13 cellular contexts compared by ENCODE assay signal in the genomic region with DNA sequence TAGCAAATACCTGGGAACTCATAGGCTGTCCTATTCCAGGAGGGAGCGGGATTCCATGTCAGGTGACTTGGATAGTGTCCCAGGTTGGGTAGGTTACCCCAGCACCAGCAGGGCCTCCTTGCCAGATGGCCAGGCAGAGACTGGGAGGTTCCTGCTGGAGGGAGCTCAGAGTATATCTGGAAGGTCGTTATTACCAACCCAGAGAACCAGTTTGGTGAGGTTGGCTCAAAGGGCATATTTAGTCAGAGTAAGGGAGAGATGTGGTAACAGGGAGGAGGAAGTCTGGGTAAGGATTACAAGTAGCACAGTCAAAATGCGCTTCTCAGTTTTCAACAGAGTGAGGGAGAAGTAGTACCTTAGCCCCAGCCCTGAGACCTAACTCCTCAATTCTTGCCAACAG. TPM values are rescaled to one million over a fixed set of nuclear protein-coding genes. Genes with fewer than 3 reads are reported as not detected.
DNase-seq lines count a peak whose midpoint lies in the region; ATAC-seq, FAIRE-seq and TF ChIP-seq lines count a peak whose summit lies in the region.
"Had no signal": no experiment of that assay in that cellular context is flagged by ENCODE, and none has a peak within 500 bp of the region (broad histone marks: within the 10 kb centered on the region; RNA-seq: fewer than 3 reads in every experiment).

No MANE protein-coding gene starts in this region.

- 16 to 57% methylated on average over 3 of the region's 3 CpGs for WGBS in sigmoid colon, 2 donors

- H3K36me3 Mint-ChIP-seq in naive thymus-derived CD4-positive, alpha-beta T cell, result no peaks in the 10 kb centered on the region
- H3K36me3 Mint-ChIP-seq: CD8-positive, alpha-beta memory T cell; natural killer cell treated with Interleukin-12 subunit alpha and Interleukin-12 subunit beta and Interleukin-15 and Interleukin-18, amount 100 ng/mL, for 72 hours had no signal

- POLR2A ChIA-PET in naive thymus-derived CD4-positive, alpha-beta T cell (lab: Charles Lee), result no interaction called here

- no peak overlapping the region for H3K4me3 ChIP-seq in bronchial epithelial cell (ENCODE audit: low read depth, low read length)
- H3K4me3 ChIP-seq in naive thymus-derived CD4-positive, alpha-beta T cell (ENCODE audit: low read length), result no peak overlapping the region
- no peak overlapping the region for H3K4me3 ChIP-seq in sigmoid colon
- H3K4me3 ChIP-seq: uterus had no signal

- peaks cover 0 to 5% (median 0%) of the 10 kb centered on the region in 11 donors for H3K9me3 Mint-ChIP-seq in naive thymus-derived CD4-positive, alpha-beta T cell
- H3K9me3 Mint-ChIP-seq: natural killer cell treated with Interleukin-12 subunit alpha and Interleukin-12 subunit beta and Interleukin-15 and Interleukin-18, amount 100 ng/mL, for 72 hours had no signal

- CTCF ChIA-PET in naive thymus-derived CD4-positive, alpha-beta T cell (lab: Charles Lee), result no interaction called here

- H3K4me1 ChIP-seq in naive thymus-derived CD4-positive, alpha-beta T cell (ENCODE audit: control insufficient read depth in 2 of 2, insufficient read depth in 2 of 2, low read length in 2 of 2), result no peaks in the 10 kb centered on the region
- H3K4me1 ChIP-seq in sigmoid colon, result peaks cover 0 to 12% (median 9%) of the 10 kb centered on the region in 4 donors
- H3K4me1 ChIP-seq: uterus had no signal

- DNase-seq in DMS53 (lab: John Stamatoyannopoulos, UW) (peak; percentile 96), MV-4-11 (lab: John Stamatoyannopoulos, UW) (peak; percentile 87), bronchial epithelial cell (ENCODE audit: low read depth) (peak; percentile 92), RKO (ENCODE audit: low spot score) (no peak), dedifferentiated amniotic fluid mesenchymal stem cell (ENCODE audit: extremely low spot score) (no peak), sigmoid colon (no peak)
- no peak for DNase-seq in naive thymus-derived CD4-positive, alpha-beta T cell
- DNase-seq: CD8-positive, alpha-beta memory T cell; cerebellar nuclear complex; uterus had no signal

- no peak overlapping the region for H3K27ac Mint-ChIP-seq in naive thymus-derived CD4-positive, alpha-beta T cell
- H3K27ac Mint-ChIP-seq: CD8-positive, alpha-beta memory T cell; natural killer cell treated with Interleukin-12 subunit alpha and Interleukin-12 subunit beta and Interleukin-15 and Interleukin-18, amount 100 ng/mL, for 72 hours had no signal

- TF ChIP-seq POLR2A in sigmoid colon (IDR thresholded peaks at IDR 0.05), result no peak

- H3K27ac ChIP-seq in naive thymus-derived CD4-positive, alpha-beta T cell (ENCODE audit: low read depth, low read length), result no peak overlapping the region
- no peak overlapping the region for H3K27ac ChIP-seq in sigmoid colon
- H3K27ac ChIP-seq: uterus had no signal

- no peak overlapping the region for H3K4me3 Mint-ChIP-seq in naive thymus-derived CD4-positive, alpha-beta T cell
- H3K4me3 Mint-ChIP-seq: CD8-positive, alpha-beta memory T cell; natural killer cell treated with Interleukin-12 subunit alpha and Interleukin-12 subunit beta and Interleukin-15 and Interleukin-18, amount 100 ng/mL, for 72 hours had no signal

- peak; percentile 92 for FAIRE-seq in bronchial epithelial cell (lab: Jason Lieb, UNC)
- FAIRE-seq: H54 had no signal

- H3K27me3 Mint-ChIP-seq in naive thymus-derived CD4-positive, alpha-beta T cell, result peaks cover 0 to 20% (median 5%) of the 10 kb centered on the region in 5 donors

- no peaks in the 10 kb centered on the region for H3K9me3 ChIP-seq in naive thymus-derived CD4-positive, alpha-beta T cell (ENCODE audit: control insufficient read depth in 2 of 3, low read length in 3 of 3)
- H3K9me3 ChIP-seq in sigmoid colon, result no peaks in the 10 kb centered on the region
- H3K9me3 ChIP-seq: uterus had no signal

- intact Hi-C loops in naive thymus-derived CD4-positive, alpha-beta T cell (cut with micrococcal nuclease), result no loop called here
- intact Hi-C loops in sigmoid colon (cut with DNase I), result no loop called here

- TF ChIP-seq CTCF in bronchial epithelial cell (IDR thresholded peaks at IDR 0.05; ENCODE audit: insufficient read depth, low read length, severe bottlenecking) (no peak), sigmoid colon (IDR thresholded peaks at IDR 0.05) (no peak)

- peak; percentile 10 for ATAC-seq in naive thymus-derived CD4-positive, alpha-beta T cell
- no peak for ATAC-seq in GM21526 (IDR thresholded peaks at IDR 0.05; ENCODE audit: low FRiP score, unreplicated experiment)

- no peaks in the 10 kb centered on the region for H3K4me1 Mint-ChIP-seq in naive thymus-derived CD4-positive, alpha-beta T cell
- H3K4me1 Mint-ChIP-seq: CD8-positive, alpha-beta memory T cell had no signal

- H3K27me3 ChIP-seq in bronchial epithelial cell (ENCODE audit: control insufficient read depth, insufficient read depth, low read length) (no peaks in the 10 kb centered on the region), sigmoid colon (no peaks in the 10 kb centered on the region)
- no peaks in the 10 kb centered on the region for H3K27me3 ChIP-seq in naive thymus-derived CD4-positive, alpha-beta T cell (ENCODE audit: control insufficient read depth in 2 of 2, insufficient read depth in 2 of 2, low read length in 2 of 2)
- H3K27me3 ChIP-seq: uterus had no signal

- no peaks in the 10 kb centered on the region for H3K36me3 ChIP-seq in bronchial epithelial cell (ENCODE audit: control insufficient read depth, insufficient read depth, low read length)
- H3K36me3 ChIP-seq in naive thymus-derived CD4-positive, alpha-beta T cell (ENCODE audit: control insufficient read depth in 2 of 3, insufficient read depth in 3 of 3, low read length in 3 of 3), result no peaks in the 10 kb centered on the region
- H3K36me3 ChIP-seq in sigmoid colon, result no peaks in the 10 kb centered on the region
- H3K36me3 ChIP-seq: uterus had no signal

- no peak for TF ChIP-seq EP300 in sigmoid colon (IDR thresholded peaks at IDR 0.05)

RNA-seq across cellular contexts. Expression of a gene that starts 53.3 kb away (rescaled TPM):
- 1.6 and 3.2 TPM in 2 replicates for total RNA-seq in bronchial epithelial cell
- total RNA-seq in naive thymus-derived CD4-positive, alpha-beta T cell, result not detected
- under 1 TPM; 0.09 to 0.48 TPM for polyA plus RNA-seq in naive thymus-derived CD4-positive, alpha-beta T cell
- 1 to 10 TPM; 2.3 to 4.6 (median 2.6) TPM for total RNA-seq in sigmoid colon
- polyA plus RNA-seq in sigmoid colon, result 1 to 10 TPM; 4.6 to 7.9 (median 4.8) TPM
- total RNA-seq: CD8-positive, alpha-beta memory T cell; natural killer cell treated with Interleukin-12 subunit alpha and Interleukin-12 subunit beta and Interleukin-15 and Interleukin-18, amount 100 ng/mL, for 72 hours had no signal

Comparison
In these comparisons a context has a peak if more than half of its experiments do, and no peak if none do; other contexts are left out.
1. DNase-seq: peak in DMS53 (single experiment), MV-4-11 (single experiment) and bronchial epithelial cell (single experiment); none in naive thymus-derived CD4-positive, alpha-beta T cell (0 of 9), RKO (single experiment), dedifferentiated amniotic fluid mesenchymal stem cell (single experiment) and sigmoid colon (single experiment).